1 cellular context compared by ENCODE assay signal in the genomic region with DNA sequence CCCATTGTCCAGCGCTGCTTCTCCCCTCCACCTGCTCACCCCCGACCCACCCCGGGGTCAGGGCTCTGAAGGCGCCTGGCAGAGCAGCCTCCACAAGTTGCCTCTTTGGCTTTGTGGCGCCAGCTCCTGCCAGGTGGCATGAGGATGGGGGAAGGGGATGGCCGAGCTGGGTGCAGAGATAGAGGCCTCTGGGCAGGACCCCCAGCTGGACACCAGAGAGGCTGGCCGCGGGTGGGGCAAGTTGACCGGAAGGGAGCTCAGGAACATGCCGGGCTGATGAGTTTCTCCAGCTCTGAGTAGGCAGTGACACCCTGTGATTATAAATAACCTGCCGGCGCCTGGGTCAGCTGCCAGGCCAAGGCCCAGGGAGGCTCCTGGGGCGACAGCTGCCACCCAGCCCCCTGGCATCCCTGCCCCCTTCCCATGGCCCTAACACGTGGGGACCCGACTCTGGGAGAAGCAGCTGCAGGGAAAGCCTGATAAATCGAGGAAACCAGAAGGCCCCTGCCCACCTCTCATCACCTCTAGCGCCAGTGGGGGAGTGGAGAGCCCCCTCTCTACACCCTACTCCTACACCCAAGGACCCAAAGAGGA.
TF ChIP-seq lines count a peak whose summit lies in the region.

No MANE protein-coding gene starts in this region.

TF ChIP-seq in GM12878, 131 proteins besides CTCF, POLR2A, EP300 and RAD21:
- peak; percentile 51 for TF ChIP-seq NR2F1 (conservative IDR thresholded peaks at IDR 0.05)
- no peak for TF ChIP-seq RBBP5 (conservative IDR thresholded peaks at IDR 0.05)
- peak; percentile 6 for TF ChIP-seq MYC (IDR thresholded peaks at IDR 0.05; ENCODE audit: insufficient read depth, insufficient read length, insufficient replicate concordance, low read length, severe bottlenecking)
